In the genomic region with DNA sequence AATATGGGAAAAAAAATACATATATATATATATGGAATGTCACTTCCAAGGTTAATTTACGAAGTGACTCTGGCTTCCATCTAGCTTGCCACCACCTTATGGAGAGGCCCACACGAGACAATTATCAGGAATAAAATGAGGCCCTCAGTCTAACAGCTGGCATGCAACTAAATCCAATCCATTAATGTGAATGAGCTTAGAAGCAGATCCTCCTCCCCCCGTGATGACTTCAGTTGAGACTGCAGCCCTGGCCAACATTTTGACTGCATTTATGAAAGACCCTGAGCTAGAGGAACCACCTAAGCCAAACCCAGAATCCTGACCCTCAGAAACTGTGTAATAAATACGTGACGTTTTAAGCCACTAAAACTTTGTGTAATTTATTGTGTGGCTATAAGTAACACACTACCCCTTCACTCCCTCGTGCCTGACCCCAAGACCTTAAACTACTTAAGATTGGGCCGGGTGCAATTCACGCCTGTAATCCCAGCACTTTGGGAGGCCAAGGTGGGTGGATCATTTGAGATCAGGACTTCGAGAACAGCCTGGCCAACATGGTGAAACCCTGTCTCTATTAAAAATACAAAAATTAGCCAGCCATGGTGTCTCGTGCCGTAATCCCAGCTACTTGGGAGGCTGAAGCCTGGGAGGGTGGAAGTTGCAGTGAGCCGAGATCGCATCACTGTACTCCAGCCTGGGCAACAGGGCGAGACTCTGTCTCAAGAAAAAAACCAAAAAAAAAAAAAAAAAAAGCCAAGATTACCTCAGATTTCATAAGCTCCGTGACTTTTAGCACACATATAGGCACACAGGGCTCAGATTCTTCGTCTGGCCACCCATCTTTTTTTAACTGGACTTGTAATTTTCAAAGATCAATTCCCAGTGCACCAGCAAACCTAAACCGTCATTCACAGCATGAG, we compare ENCODE assay signal across 16 cellular contexts.
A peak's percentile ranks its signal among the peaks of the same experiment; 100 is the strongest.
DNase-seq lines count a peak whose midpoint lies in the region; ATAC-seq and TF ChIP-seq lines count a peak whose summit lies in the region.
"Had no signal": no experiment of that assay in that cellular context is flagged by ENCODE, and none has a peak within 500 bp of the region (broad histone marks: within the 10 kb centered on the region; RNA-seq: fewer than 3 reads in every experiment).

No MANE protein-coding gene starts in this region.

- peaks cover 14% of the 10 kb centered on the region for H3K27me3 Mint-ChIP-seq in GM23338 (ENCODE audit: insufficient read depth, low read depth, poor library complexity)
- H3K27me3 Mint-ChIP-seq: naive B cell had no signal

- H3K9me2 ChIP-seq in GM23338 (ENCODE audit: insufficient read depth): no peaks in the 10 kb centered on the region

- ATAC-seq in GM23338: no peak; the same call in 2 of the 3 replicates
- ATAC-seq in heart right ventricle: peak in 4 of 8 donors; percentile 20 to 48 (median 30)
- ATAC-seq in psoas muscle: peak; percentile 13 to 46 (median 27)
- no peak for ATAC-seq in GM19395 (IDR thresholded peaks at IDR 0.05; ENCODE audit: unreplicated experiment)

- H3K27ac Mint-ChIP-seq in GM23338: peak overlapping the region; percentile 51
- H3K27ac Mint-ChIP-seq: activated T-helper 2 cell treated with anti-CD3 and anti-CD28 coated beads, Interferon-gamma antibody, Interleukin-2, Interleukin-4, amounts not matched to agents 10 μg/mL and 5 μg/mL and 100 μg/mL, durations not matched to agents 14 hours and 24 hours and 36 hours had no signal

- no peaks in the 10 kb centered on the region for H3K9me3 ChIP-seq in heart right ventricle
- H3K9me3 ChIP-seq in psoas muscle: no peaks in the 10 kb centered on the region
- H3K9me3 ChIP-seq: MG63 had no signal

- no peaks in the 10 kb centered on the region for H3K27me3 ChIP-seq in GM23338 (ENCODE audit: insufficient read depth)
- H3K27me3 ChIP-seq in heart right ventricle: no peaks in the 10 kb centered on the region
- no peaks in the 10 kb centered on the region for H3K27me3 ChIP-seq in psoas muscle (ENCODE audit: insufficient read depth in 3 of 3, low read length in 2 of 3)
- H3K27me3 ChIP-seq: MG63 had no signal

- H3F3A ChIP-seq in GM23338 (replicated peaks; ENCODE audit: low read depth): no peaks in the 10 kb centered on the region

- H3K27ac ChIP-seq in GM23338 (ENCODE audit: low read depth) (peak overlapping the region; percentile 45; the same call in 1 of the 2 replicates), heart right ventricle (peak overlapping the region in 7 of 10 donors; percentile 49 to 78 (median 68)), psoas muscle (no peak overlapping the region)
- H3K27ac ChIP-seq: VCaP had no signal

- 40 to 51% methylated on average over 17 of the region's 17 CpGs for WGBS in heart right ventricle, 2 donors
- 30 to 55% (median 33%) methylated on average over 17 of the region's 17 CpGs for WGBS in psoas muscle, 3 donors

- H3K9me3 Mint-ChIP-seq in GM23338: no peaks in the 10 kb centered on the region
- H3K9me3 Mint-ChIP-seq: activated T-helper 2 cell treated with anti-CD3 and anti-CD28 coated beads, Interferon-gamma antibody, Interleukin-2, Interleukin-4, amounts not matched to agents 10 μg/mL and 5 μg/mL and 100 μg/mL, durations not matched to agents 14 hours and 24 hours and 36 hours; naive B cell had no signal

- H3K4me1 ChIP-seq in GM23338 (ENCODE audit: insufficient read depth): peaks cover 52% of the 10 kb centered on the region
- peaks cover 0 to 69% (median 45%) of the 10 kb centered on the region in 9 donors for H3K4me1 ChIP-seq in heart right ventricle
- H3K4me1 ChIP-seq in psoas muscle: peaks cover 36% of the 10 kb centered on the region

- TF ChIP-seq CTCF in GM23338 (conservative IDR thresholded peaks at IDR 0.05; ENCODE audit: low read depth in 2 of 2): no peak
- TF ChIP-seq CTCF in heart right ventricle (IDR thresholded peaks at IDR 0.05): no peak
- TF ChIP-seq CTCF in psoas muscle (IDR thresholded peaks at IDR 0.05): no peak

- peaks cover 100% of the 10 kb centered on the region for H3K79me2 ChIP-seq in GM23338 (replicated peaks; ENCODE audit: insufficient read depth)

- no peak overlapping the region for H2AFZ ChIP-seq in GM23338

- DNase-seq in GM23338 (ENCODE audit: low spot score) (no peak), NCI-H82 (lab: John Stamatoyannopoulos, UW) (peak; percentile 99), heart right ventricle (no peak), psoas muscle (no peak), NCI-H226 (no peak)
- DNase-seq in activated naive CD4-positive, alpha-beta T cell treated with anti-CD3 and anti-CD28 coated beads, Interleukin-2, amount 50 U/mL, for 16 hours: no peak
- no peak for DNase-seq in stimulated activated CD4-positive, alpha-beta T cell treated with anti-CD3 and anti-CD28 coated beads, Interleukin-4, amount 100 ng/mL, for 1 hour
- DNase-seq: activated CD8-positive, alpha-beta memory T cell treated with anti-CD3 and anti-CD28 coated beads for 24 hours; anterior cingulate cortex; DMS153; erythroblast; MG63; naive B cell had no signal

- no peak overlapping the region for H3K4me3 ChIP-seq in GM23338
- H3K4me3 ChIP-seq in heart right ventricle: peak overlapping the region in 3 of 10 donors; percentile 2 to 23 (median 9)
- peak overlapping the region; percentile 1 for H3K4me3 ChIP-seq in psoas muscle
- H3K4me3 ChIP-seq: MG63 had no signal

- peaks cover 13% of the 10 kb centered on the region; the same call in 2 of the 3 replicates for H3K36me3 Mint-ChIP-seq in GM23338 (ENCODE audit: low read depth)

- H4K20me1 ChIP-seq in GM23338 (replicated peaks; ENCODE audit: insufficient read depth): peaks cover 84% of the 10 kb centered on the region

- no peak overlapping the region for H3K4me3 Mint-ChIP-seq in GM23338

- H3K4me2 ChIP-seq in GM23338: peak overlapping the region; percentile 44; the same call in 1 of the 2 replicates

- intact Hi-C loops in heart right ventricle (cut with DNase I) (no loop called here), psoas muscle (cut with DNase I) (no loop called here)

- H3K4me1 Mint-ChIP-seq in GM23338: peaks cover 54% of the 10 kb centered on the region

- H3K36me3 ChIP-seq in GM23338 (ENCODE audit: insufficient read depth) (no peaks in the 10 kb centered on the region), heart right ventricle (no peaks in the 10 kb centered on the region), psoas muscle (ENCODE audit: insufficient read depth in 1 of 2, low read depth in 1 of 2) (peaks cover 0 to 6% of the 10 kb centered on the region in 2 donors)

TF ChIP-seq in GM23338, 12 proteins besides CTCF, POLR2A, EP300 and RAD21 (continues in another document):
- TF ChIP-seq CREB1 (CRISPR knock-in tag; IDR thresholded peaks at IDR 0.05; ENCODE audit: low read depth): no peak
- TF ChIP-seq, protein P1, sequence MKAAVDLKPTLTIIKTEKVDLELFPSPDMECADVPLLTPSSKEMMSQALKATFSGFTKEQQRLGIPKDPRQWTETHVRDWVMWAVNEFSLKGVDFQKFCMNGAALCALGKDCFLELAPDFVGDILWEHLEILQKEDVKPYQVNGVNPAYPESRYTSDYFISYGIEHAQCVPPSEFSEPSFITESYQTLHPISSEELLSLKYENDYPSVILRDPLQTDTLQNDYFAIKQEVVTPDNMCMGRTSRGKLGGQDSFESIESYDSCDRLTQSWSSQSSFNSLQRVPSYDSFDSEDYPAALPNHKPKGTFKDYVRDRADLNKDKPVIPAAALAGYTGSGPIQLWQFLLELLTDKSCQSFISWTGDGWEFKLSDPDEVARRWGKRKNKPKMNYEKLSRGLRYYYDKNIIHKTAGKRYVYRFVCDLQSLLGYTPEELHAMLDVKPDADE (IDR thresholded peaks at IDR 0.05): no peak
- TF ChIP-seq NANOG (IDR thresholded peaks at IDR 0.05; ENCODE audit: borderline replicate concordance): no peak
- TF ChIP-seq REST (IDR thresholded peaks at IDR 0.05; ENCODE audit: unreplicated experiment): no peak
- TF ChIP-seq EZH2phosphoT487 (IDR thresholded peaks at IDR 0.05; ENCODE audit: unreplicated experiment): no peak
- no peak for TF ChIP-seq EZH2 (IDR thresholded peaks at IDR 0.05; ENCODE audit: low read depth, unreplicated experiment)
- TF ChIP-seq STAT1 (IDR thresholded peaks at IDR 0.05; ENCODE audit: unreplicated experiment): no peak
- TF ChIP-seq ZNF114 (CRISPR knock-in tag; IDR thresholded peaks at IDR 0.05): no peak
- no peak for TF ChIP-seq POLR2AphosphoS5 (IDR thresholded peaks at IDR 0.05; ENCODE audit: low read depth)

Comparison
In these comparisons a context has a peak if more than half of its experiments do, and no peak if none do; other contexts are left out.
1. ATAC-seq: peak in psoas muscle (4 of 4); none in GM23338 (single experiment) and GM19395 (single experiment).